26 cellular contexts compared by ENCODE assay signal in the genomic region with DNA sequence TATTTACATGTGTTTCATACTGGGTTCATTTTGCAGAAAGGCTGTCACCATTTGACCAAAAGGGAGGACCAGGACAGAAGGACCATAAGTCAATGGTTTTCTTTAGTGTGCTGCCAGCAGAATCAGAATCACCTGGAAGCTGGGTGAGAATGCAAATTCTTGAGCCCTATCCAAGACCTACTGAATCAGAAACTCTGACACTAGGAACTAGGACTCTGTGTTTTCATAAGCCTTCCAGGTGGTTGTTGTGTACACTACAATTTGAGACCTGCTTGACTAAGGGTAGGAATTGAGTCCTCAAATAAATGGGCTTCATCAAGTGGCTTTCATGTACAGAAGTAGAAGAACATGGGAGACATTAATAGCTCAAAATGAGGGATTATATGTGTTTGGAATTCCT. TPM values are rescaled to one million over a fixed set of nuclear protein-coding genes. Genes with fewer than 3 reads are reported as not detected.
"Had no signal": no experiment of that assay in that cellular context is flagged by ENCODE, and none has a peak within 500 bp of the region (broad histone marks: within the 10 kb centered on the region; RNA-seq: fewer than 3 reads in every experiment).

No MANE protein-coding gene starts in this region.

- H3K36me3 ChIP-seq: thoracic aorta, upper lobe of left lung had no signal

- H3K27ac ChIP-seq: foreskin keratinocyte, thoracic aorta, upper lobe of left lung had no signal

- H3K4me3 ChIP-seq: thoracic aorta, upper lobe of left lung had no signal

- DNase-seq: activated CD8-positive, alpha-beta memory T cell treated with anti-CD3 and anti-CD28 coated beads for 24 hours; activated CD8-positive, alpha-beta memory T cell treated with anti-CD3 and anti-CD28 coated beads, Interleukin-2, amount 50 U/mL, for 4 hours; activated T-cell treated with anti-CD3 and anti-CD28 coated beads, Interleukin-2, amount 50 U/mL, for 24 hours; aorta; dermis blood vessel endothelial cell; effector memory CD4-positive, alpha-beta T cell; foreskin keratinocyte; kidney; naive thymus-derived CD8-positive, alpha-beta T cell; retina; stimulated activated CD4-positive, alpha-beta T cell treated with anti-CD3 and anti-CD28 coated beads, Interleukin-2, amount 100 ng/mL, for 48 hours; stimulated activated CD8-positive, alpha-beta memory T cell treated with anti-CD3 and anti-CD28 coated beads, Interleukin-4, amount 100 ng/mL, for 48 hours; stimulated activated naive CD4-positive, alpha-beta T cell; T-helper 9 cell; upper lobe of left lung had no signal

- H3K9me3 ChIP-seq: thoracic aorta, upper lobe of left lung had no signal

- H3K27me3 ChIP-seq: upper lobe of left lung had no signal

- ATAC-seq: activated naive CD4-positive, alpha-beta T cell treated with anti-CD3 and anti-CD28 coated beads, Interleukin-2, amount 50 U/mL, for 72 hours; activated T-helper 17 cell treated with anti-CD3 and anti-CD28 coated beads, Interleukin-2, amount 50 U/mL, for 72 hours; foreskin keratinocyte; naive thymus-derived CD8-positive, alpha-beta T cell; WTC11 had no signal

- H3K4me1 ChIP-seq: foreskin keratinocyte had no signal

RNA-seq across cellular contexts. Expression of a gene that starts 32.2 kb away (rescaled TPM):
- total RNA-seq: activated naive CD4-positive, alpha-beta T cell treated with anti-CD3 and anti-CD28 coated beads, Interleukin-2, amount 50 U/mL, for 72 hours; activated T-helper 17 cell treated with anti-CD3 and anti-CD28 coated beads, Interleukin-2, amount 50 U/mL, for 72 hours; aorta; cardiac septum; dermis blood vessel endothelial cell; foreskin keratinocyte; glomerular endothelial cell; kidney; lung microvascular endothelial cell; naive thymus-derived CD8-positive, alpha-beta T cell; osteoblast; posterior vena cava; thoracic aorta; upper lobe of left lung; WTC11 had no signal
- polyA plus RNA-seq: adipose tissue; aorta; esophagus; foreskin keratinocyte; naive thymus-derived CD8-positive, alpha-beta T cell had no signal
